In the genomic region with DNA sequence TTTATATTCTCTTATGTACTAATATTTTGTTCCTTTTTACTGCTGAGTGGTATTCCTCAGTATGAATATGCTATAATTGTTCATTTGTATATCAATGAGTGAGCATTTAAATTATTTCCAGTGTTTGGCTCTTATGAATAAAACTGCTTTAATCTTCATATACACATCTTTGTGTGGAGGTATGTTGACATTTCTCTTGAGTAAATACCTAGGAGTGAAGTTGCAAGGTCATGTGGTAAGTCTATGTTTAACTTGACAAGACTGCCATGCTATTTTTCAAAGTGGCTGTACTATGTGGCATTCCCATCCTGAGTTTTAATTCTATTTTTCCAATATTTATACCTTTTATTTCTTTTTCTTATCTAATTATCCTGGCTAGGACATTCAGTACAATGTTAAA, we compare ENCODE assay signal across 22 cellular contexts.
"Had no signal": no experiment of that assay in that cellular context is flagged by ENCODE, and none has a peak within 500 bp of the region (broad histone marks: within the 10 kb centered on the region; RNA-seq: fewer than 3 reads in every experiment).

No MANE protein-coding gene starts in this region.

- ATAC-seq: activated CD8-positive, alpha-beta T cell treated with anti-CD3 and anti-CD28 coated beads, Interleukin-2, amount 10 ng/mL, durations not matched to agents 7 days and 5 days; activated naive CD4-positive, alpha-beta T cell treated with anti-CD3 and anti-CD28 coated beads, Interleukin-2, amount 50 U/mL, for 72 hours; activated T-helper 17 cell treated with anti-CD3 and anti-CD28 coated beads, Interleukin-2, amount 50 U/mL, for 72 hours; gastrocnemius medialis; left ventricle myocardium superior; pancreas; psoas muscle had no signal

- H3K4me1 Mint-ChIP-seq: brain, nephron had no signal

- H3K4me3 ChIP-seq: dorsolateral prefrontal cortex, esophagus squamous epithelium, gastrocnemius medialis, pancreas, psoas muscle, right atrium auricular region, tibial nerve had no signal

- H3K36me3 Mint-ChIP-seq: brain had no signal

- H3K4me1 ChIP-seq: psoas muscle had no signal

- H3K27me3 ChIP-seq: dorsolateral prefrontal cortex, esophagus squamous epithelium, gastrocnemius medialis, pancreas, right atrium auricular region, tibial nerve had no signal

- H3K27ac ChIP-seq: dorsolateral prefrontal cortex, gastrocnemius medialis, pancreas, psoas muscle, right atrium auricular region, tibial nerve had no signal

- H3K36me3 ChIP-seq: esophagus squamous epithelium, gastrocnemius medialis, pancreas, right atrium auricular region, tibial nerve had no signal

- H3K4me3 Mint-ChIP-seq: activated CD8-positive, alpha-beta T cell treated with anti-CD3 and anti-CD28 coated beads, Interleukin-2, amount 10 ng/mL, durations not matched to agents 7 days and 5 days; activated T-helper 17 cell treated with anti-CD3 and anti-CD28 coated beads, Interleukin-2, amount 50 U/mL, for 72 hours; brain; nephron; stimulated activated naive CD8-positive, alpha-beta T cell treated with anti-CD3 and anti-CD28 coated beads, Interleukin-15, Interleukin-2, amounts not matched to agents 100 ng/mL and 50 ng/mL, for 24 hours had no signal

- DNase-seq: activated CD4-positive, alpha-beta T cell treated with anti-CD3 and anti-CD28 coated beads for 48 hours; activated CD8-positive, alpha-beta T cell treated with anti-CD3 and anti-CD28 coated beads, Interleukin-2, amount 10 ng/mL, durations not matched to agents 7 days and 5 days; aorta; central memory CD4-positive, alpha-beta T cell; dorsolateral prefrontal cortex; esophagus squamous epithelium; gastrocnemius medialis; hippocampal formation; left ventricle myocardium superior; midbrain; pancreas; psoas muscle; stimulated activated CD4-positive, alpha-beta T cell treated with anti-CD3 and anti-CD28 coated beads, Interleukin-12 subunit alpha, Interleukin-12 subunit beta, amount 100 ng/mL, for 4 hours; stimulated activated CD4-positive, alpha-beta T cell treated with anti-CD3 and anti-CD28 coated beads, Interleukin-4, amount 100 ng/mL, for 4 hours; T-helper 2 cell had no signal

- H3K9me3 ChIP-seq: esophagus squamous epithelium, gastrocnemius medialis, pancreas had no signal

- H3K27ac Mint-ChIP-seq: activated CD8-positive, alpha-beta T cell treated with anti-CD3 and anti-CD28 coated beads, Interleukin-2, amount 10 ng/mL, durations not matched to agents 7 days and 5 days; activated naive CD4-positive, alpha-beta T cell treated with anti-CD3 and anti-CD28 coated beads, Interleukin-2, amount 50 U/mL, for 72 hours; activated T-helper 17 cell treated with anti-CD3 and anti-CD28 coated beads, Interleukin-2, amount 50 U/mL, for 72 hours; brain; nephron; stimulated activated naive CD8-positive, alpha-beta T cell treated with anti-CD3 and anti-CD28 coated beads, Interleukin-15, Interleukin-2, amounts not matched to agents 100 ng/mL and 50 ng/mL, for 24 hours had no signal
